In genomic region chr1:26358411-26359384, GRCh38 we compare ENCODE assay signal across 1 cellular context.
TF ChIP-seq lines count a peak whose summit lies in the region.

No MANE protein-coding gene starts in this region.

TF ChIP-seq in HepG2, 621 proteins besides CTCF, POLR2A, EP300 and RAD21 (continued from another document and continues in another):
- no peak for TF ChIP-seq ZMAT3 (CRISPR knock-in tag; conservative IDR thresholded peaks at IDR 0.05)
- TF ChIP-seq ZNF331 (CRISPR knock-in tag; IDR thresholded peaks at IDR 0.05): peak; percentile 54; the same call in 1 of the 2 replicates
- TF ChIP-seq SALL1 (CRISPR knock-in tag; IDR thresholded peaks at IDR 0.05): peak; percentile 53
- no peak for TF ChIP-seq ZNF282 (IDR thresholded peaks at IDR 0.05; ENCODE audit: partially characterized antibody)
- TF ChIP-seq ZNF576 (CRISPR knock-in tag; IDR thresholded peaks at IDR 0.05): no peak
- peak; percentile 99 for TF ChIP-seq ATF7 (IDR thresholded peaks at IDR 0.05)
- TF ChIP-seq ATF7 (CRISPR knock-in tag; IDR thresholded peaks at IDR 0.05): peak; percentile 93
- TF ChIP-seq FOXO4 (CRISPR knock-in tag; conservative IDR thresholded peaks at IDR 0.05): no peak
- no peak for TF ChIP-seq ZNF891 (CRISPR knock-in tag; IDR thresholded peaks at IDR 0.05)
- 0 out of 2 replicates have a peak, but pooled peaks have one; percentile 46 for TF ChIP-seq ZNF614 (CRISPR knock-in tag; IDR thresholded peaks at IDR 0.05; ENCODE audit: borderline replicate concordance)
- peak; percentile 96 for TF ChIP-seq ZNF768 (CRISPR knock-in tag; IDR thresholded peaks at IDR 0.05)
- TF ChIP-seq ZBTB21 (CRISPR knock-in tag; IDR thresholded peaks at IDR 0.05): peak; percentile 88; the same call in 1 of the 2 replicates
- peak; percentile 89 for TF ChIP-seq ZNF646 (CRISPR knock-in tag; IDR thresholded peaks at IDR 0.05)
- no peak for TF ChIP-seq ATF7-NPFF (CRISPR knock-in tag; IDR thresholded peaks at IDR 0.05; ENCODE audit: low read depth)
- no peak for TF ChIP-seq ONECUT2 (CRISPR knock-in tag; IDR thresholded peaks at IDR 0.05)
- TF ChIP-seq SKI (IDR thresholded peaks at IDR 0.05; ENCODE audit: partially characterized antibody): peak; percentile 15
- TF ChIP-seq HNRNPK (IDR thresholded peaks at IDR 0.05; ENCODE audit: low read depth, low read length, poor library complexity, severe bottlenecking): no peak
- TF ChIP-seq ZNF205 (CRISPR knock-in tag; IDR thresholded peaks at IDR 0.05): no peak
- 0 out of 2 replicates have a peak, but pooled peaks have one; percentile 19 for TF ChIP-seq ESRRA (CRISPR knock-in tag; IDR thresholded peaks at IDR 0.05; ENCODE audit: low read depth)
- no peak for TF ChIP-seq ZNF280D (CRISPR knock-in tag; IDR thresholded peaks at IDR 0.05)
- TF ChIP-seq FOSL2 (CRISPR knock-in tag; IDR thresholded peaks at IDR 0.05): peak; percentile 70
- no peak for TF ChIP-seq MAF1 (CRISPR knock-in tag; IDR thresholded peaks at IDR 0.05; ENCODE audit: borderline replicate concordance)
- peak; percentile 66; the same call in 1 of the 2 replicates for TF ChIP-seq ZHX1 (CRISPR knock-in tag; IDR thresholded peaks at IDR 0.05; ENCODE audit: low read depth)
- no peak for TF ChIP-seq NBN (conservative IDR thresholded peaks at IDR 0.05)
- TF ChIP-seq ZFP91 (CRISPR knock-in tag; IDR thresholded peaks at IDR 0.05; ENCODE audit: borderline replicate concordance): peak; percentile 49; the same call in 1 of the 2 replicates
- no peak for TF ChIP-seq ZNF33A (CRISPR knock-in tag; IDR thresholded peaks at IDR 0.05; ENCODE audit: borderline replicate concordance)
- TF ChIP-seq ZBTB39 (CRISPR knock-in tag; IDR thresholded peaks at IDR 0.05): 0 out of 2 replicates have a peak, but pooled peaks have one; percentile 69
- TF ChIP-seq ZSCAN20 (CRISPR knock-in tag; IDR thresholded peaks at IDR 0.05; ENCODE audit: borderline replicate concordance): no peak
- 0 out of 2 replicates have a peak, but pooled peaks have one; percentile 33 for TF ChIP-seq GLI4 (CRISPR knock-in tag; IDR thresholded peaks at IDR 0.05; ENCODE audit: borderline replicate concordance)
- TF ChIP-seq CREB1 (IDR thresholded peaks at IDR 0.05): peak; percentile 97
- TF ChIP-seq CREB1 (CRISPR knock-in tag; IDR thresholded peaks at IDR 0.05): peak; percentile 87
- TF ChIP-seq CEBPB (IDR thresholded peaks at IDR 0.05; ENCODE audit: borderline replicate concordance, low read depth, low read length): peak; percentile 95
- TF ChIP-seq SP4 (CRISPR knock-in tag; IDR thresholded peaks at IDR 0.05): no peak
- 0 out of 2 replicates have a peak, but pooled peaks have one; percentile 11 for TF ChIP-seq LCORL (IDR thresholded peaks at IDR 0.05)
- TF ChIP-seq LCORL (CRISPR knock-in tag; IDR thresholded peaks at IDR 0.05): peak; percentile 58
- no peak; the same call in 1 of the 2 replicates for TF ChIP-seq REPIN1 (CRISPR knock-in tag; IDR thresholded peaks at IDR 0.05; ENCODE audit: borderline replicate concordance, low read depth)
- 0 out of 2 replicates have a peak, but pooled peaks have one; percentile 72 for TF ChIP-seq ZNF839 (CRISPR knock-in tag; IDR thresholded peaks at IDR 0.05; ENCODE audit: borderline replicate concordance)
- TF ChIP-seq POLR2G (IDR thresholded peaks at IDR 0.05; ENCODE audit: low read depth, low read length): peak; percentile 34; the same call in 1 of the 2 replicates
- TF ChIP-seq THAP9 (CRISPR knock-in tag; IDR thresholded peaks at IDR 0.05; ENCODE audit: borderline replicate concordance): peak; percentile 30; the same call in 1 of the 2 replicates
- TF ChIP-seq MXD4 (CRISPR knock-in tag; IDR thresholded peaks at IDR 0.05): no peak; the same call in 1 of the 2 replicates
